In genomic region chr5:116576043-116576713, GRCh38 we compare ENCODE assay signal across 8 cellular contexts. TPM values are rescaled to one million over a fixed set of nuclear protein-coding genes. Genes with fewer than 3 reads are reported as not detected.
DNase-seq lines count a peak whose midpoint lies in the region; ATAC-seq and TF ChIP-seq lines count a peak whose summit lies in the region.

No MANE protein-coding gene starts in this region.

- 14 to 19% (median 19%) methylated on average over 40 to 44 of the region's 44 CpGs for WGBS in ovary, 3 donors

- peak overlapping the region; percentile 63 for H3K27ac ChIP-seq in cardiac muscle cell
- H3K27ac ChIP-seq in ovary: peak overlapping the region; percentile 23 to 88

- intact Hi-C loops in ovary (cut with DNase I): no loop called here

- H3K9me3 ChIP-seq in cardiac muscle cell (ENCODE audit: low read depth) (no peaks in the 10 kb centered on the region), ovary (no peaks in the 10 kb centered on the region)

- TF ChIP-seq CTCF in HFF-Myc (IDR thresholded peaks at IDR 0.05; ENCODE audit: low read depth, low read length, missing control alignments) (peak; percentile 75), cardiac muscle cell (IDR thresholded peaks at IDR 0.05; ENCODE audit: low read depth, low read length) (peak; percentile 87), ovary (IDR thresholded peaks at IDR 0.05) (peak; percentile 62 to 85 (median 67))

- H3K27me3 ChIP-seq in cardiac muscle cell (no peaks in the 10 kb centered on the region), ovary (no peaks in the 10 kb centered on the region)

- H3K4me1 ChIP-seq in cardiac muscle cell (ENCODE audit: low read depth) (no peaks in the 10 kb centered on the region), ovary (ENCODE audit: insufficient read depth) (peaks cover 4% of the 10 kb centered on the region)

- peaks cover 0 to 3% of the 10 kb centered on the region in 2 donors for H3K9me3 Mint-ChIP-seq in activated naive CD4-positive, alpha-beta T cell treated with anti-CD3 and anti-CD28 coated beads, Interleukin-2, amount 50 U/mL, for 72 hours

- TF ChIP-seq POLR2A in ovary (IDR thresholded peaks at IDR 0.05): no peak

- no peak for TF ChIP-seq EP300 in ovary (IDR thresholded peaks at IDR 0.05)

- DNase-seq in activated T-cell treated with anti-CD3 and anti-CD28 coated beads for 48 hours (ENCODE audit: low read depth) (peak; percentile 47), HFF-Myc (ENCODE audit: extremely low read depth, low read depth) (peak; percentile 4), NCI-H1048 (lab: John Stamatoyannopoulos, UW) (peak; percentile 55), cardiac muscle cell (ENCODE audit: low read depth in 1 of 2, low spot score in 1 of 2) (peak; percentile 76 to 87), ovary (peak; percentile 55 to 83 (median 80)), NCI-H2107 (lab: John Stamatoyannopoulos, UW) (no peak)
- no peak for DNase-seq in activated T-cell treated with anti-CD3 and anti-CD28 coated beads, Interleukin-2, amount 50 U/mL, for 1 hour
- peak in 1 of 2 donors; percentile 69 for DNase-seq in activated naive CD4-positive, alpha-beta T cell treated with anti-CD3 and anti-CD28 coated beads, Interleukin-2, amount 50 U/mL, for 72 hours (ENCODE audit: low spot score in 2 of 2)

- no peak overlapping the region; the same call in 1 of the 2 replicates for H3K4me3 ChIP-seq in HFF-Myc (replicated peaks; ENCODE audit: low read depth, low read length)
- peak overlapping the region; percentile 74 for H3K4me3 ChIP-seq in cardiac muscle cell
- H3K4me3 ChIP-seq in ovary: peak overlapping the region; percentile 71

- H3K36me3 ChIP-seq in cardiac muscle cell (no peaks in the 10 kb centered on the region), ovary (no peaks in the 10 kb centered on the region)

- peaks cover 0 to 19% of the 10 kb centered on the region in 2 donors for H3K36me3 Mint-ChIP-seq in activated naive CD4-positive, alpha-beta T cell treated with anti-CD3 and anti-CD28 coated beads, Interleukin-2, amount 50 U/mL, for 72 hours

- peak; percentile 49 to 68 for ATAC-seq in activated naive CD4-positive, alpha-beta T cell treated with anti-CD3 and anti-CD28 coated beads, Interleukin-2, amount 50 U/mL, for 72 hours

- no peak overlapping the region for H3K27ac Mint-ChIP-seq in activated naive CD4-positive, alpha-beta T cell treated with anti-CD3 and anti-CD28 coated beads, Interleukin-2, amount 50 U/mL, for 72 hours

RNA-seq across cellular contexts. Expression of gene SEMA6A, which starts 1.6 kb away (rescaled TPM):
- under 1 TPM in 1 of 2 donors, not detected in 1; 0.18 TPM for total RNA-seq in activated naive CD4-positive, alpha-beta T cell treated with anti-CD3 and anti-CD28 coated beads, Interleukin-2, amount 50 U/mL, for 72 hours
- 20.3 and 27.6 TPM in 2 replicates for total RNA-seq in cardiac muscle cell
- polyA plus RNA-seq in cardiac muscle cell: 13.2 and 13.7 TPM in 2 replicates
- 10 to 100 TPM in 5 of 7 donors, 1 to 10 TPM in 2; 5.7 to 57.1 (median 31.0) TPM for total RNA-seq in ovary
- 10 to 100 TPM in 1 of 2 donors, 1 to 10 TPM in 1; 7.5 to 26.3 TPM for polyA plus RNA-seq in ovary

Comparison
In these comparisons a context has a peak if more than half of its experiments do, and no peak if none do; other contexts are left out.
1. DNase-seq: peak in activated T-cell treated with anti-CD3 and anti-CD28 coated beads for 48 hours (single experiment), HFF-Myc (single experiment), NCI-H1048 (single experiment), cardiac muscle cell (2 of 2) and ovary (5 of 5); none in activated T-cell treated with anti-CD3 and anti-CD28 coated beads, Interleukin-2, amount 50 U/mL, for 1 hour (single experiment) and NCI-H2107 (single experiment).
2. RNA of gene SEMA6A, which starts 1.6 kb away (total RNA-seq): 5.7 to 57.1 TPM in ovary and 20.3 to 27.6 TPM in cardiac muscle cell; 0.18 TPM in activated naive CD4-positive, alpha-beta T cell treated with anti-CD3 and anti-CD28 coated beads, Interleukin-2, amount 50 U/mL, for 72 hours; every median in the first group is over 4 times any median in the second.
3. Peak in every context shown above with its lines, with median percentiles within 50 percentile points of each other: CTCF ChIP-seq.